Comparison of ENCODE assay signal across 8 cellular contexts in genomic region chr18:28178720-28179119, GRCh38. TPM values are rescaled to one million over a fixed set of nuclear protein-coding genes. Genes with fewer than 3 reads are reported as not detected.
DNase-seq lines count a peak whose midpoint lies in the region; ATAC-seq, FAIRE-seq and TF ChIP-seq lines count a peak whose summit lies in the region.

No MANE protein-coding gene starts in this region.

- no peaks in the 10 kb centered on the region for H3K9me3 Mint-ChIP-seq in activated naive CD8-positive, alpha-beta T cell treated with anti-CD3 and anti-CD28 coated beads, Interleukin-2, amount 50 U/mL, for 24 hours
- no peaks in the 10 kb centered on the region for H3K9me3 Mint-ChIP-seq in type B pancreatic cell

- H3K4me1 Mint-ChIP-seq in activated naive CD8-positive, alpha-beta T cell treated with anti-CD3 and anti-CD28 coated beads, Interleukin-2, amount 50 U/mL, for 24 hours = peaks cover 17% of the 10 kb centered on the region
- H3K4me1 Mint-ChIP-seq in type B pancreatic cell (ENCODE audit: unreplicated experiment) = peaks cover 9% of the 10 kb centered on the region

- intact Hi-C loops in heart right ventricle (cut with DNase I) = loop anchor here in 7 of 10 donors (5.0 to 10.0 kb wide), 6 partner anchors 64 to 214 kb away; no protein-coding TSS in a partner anchor
- intact Hi-C loops in Right ventricle myocardium superior (cut with DNase I) = no loop called here
- intact Hi-C loops in kidney (cut with DNase I) = no loop called here
- intact Hi-C loops in ovary (cut with DNase I) = no loop called here

- peak overlapping the region in 1 of 2 donors; percentile 29 for H3K9ac ChIP-seq in kidney (ENCODE audit: low read length in 2 of 2)

- TF ChIP-seq CTCF in heart right ventricle (IDR thresholded peaks at IDR 0.05) (no peak), kidney (IDR thresholded peaks at IDR 0.05; ENCODE audit: borderline replicate concordance, extremely low read depth, insufficient read depth) (no peak), type B pancreatic cell (conservative IDR thresholded peaks at IDR 0.05) (no peak), ovary (IDR thresholded peaks at IDR 0.05) (no peak)

- H3K27ac ChIP-seq in heart right ventricle = peak overlapping the region in 8 of 10 donors; percentile 7 to 93 (median 78)
- peak overlapping the region in 1 of 2 donors; percentile 37 for H3K27ac ChIP-seq in kidney (ENCODE audit: low read depth in 2 of 2, low read length in 2 of 2)
- H3K27ac ChIP-seq in ovary = no peak overlapping the region

- peak overlapping the region; percentile 30 to 80 (median 67) for H3K4me3 ChIP-seq in heart right ventricle
- peak overlapping the region; percentile 56 to 65 for H3K4me3 ChIP-seq in kidney (ENCODE audit: low read length in 2 of 2)
- H3K4me3 ChIP-seq in ovary = no peak overlapping the region

- H3K36me3 Mint-ChIP-seq in activated naive CD8-positive, alpha-beta T cell treated with anti-CD3 and anti-CD28 coated beads, Interleukin-2, amount 50 U/mL, for 24 hours (ENCODE audit: low read depth) = peaks cover 3% of the 10 kb centered on the region
- no peaks in the 10 kb centered on the region for H3K36me3 Mint-ChIP-seq in type B pancreatic cell

- H3K9me3 ChIP-seq in heart right ventricle (no peaks in the 10 kb centered on the region), kidney (ENCODE audit: control insufficient read depth in 1 of 2, low read length in 2 of 2) (no peaks in the 10 kb centered on the region), ovary (no peaks in the 10 kb centered on the region)

- ATAC-seq in heart right ventricle (no peak), Right ventricle myocardium superior (ENCODE audit: poor library complexity) (no peak)
- no peak for ATAC-seq in activated naive CD8-positive, alpha-beta T cell treated with anti-CD3 and anti-CD28 coated beads, Interleukin-2, amount 50 U/mL, for 24 hours

- WGBS in heart right ventricle, 2 donors = 25 to 27% methylated on average over 6 of the region's 6 CpGs
- WGBS in ovary, 3 donors = 47 to 50% (median 48%) methylated on average over 6 of the region's 6 CpGs

- peak overlapping the region; percentile 40 for H3K4me3 Mint-ChIP-seq in activated naive CD8-positive, alpha-beta T cell treated with anti-CD3 and anti-CD28 coated beads, Interleukin-2, amount 50 U/mL, for 24 hours
- H3K4me3 Mint-ChIP-seq in type B pancreatic cell = peak overlapping the region; percentile 96

- no peak for TF ChIP-seq EP300 in ovary (IDR thresholded peaks at IDR 0.05)

- FAIRE-seq in kidney (lab: Jason Lieb, UNC) = no peak

- no peak for TF ChIP-seq POLR2A in ovary (IDR thresholded peaks at IDR 0.05)

- H3K36me3 ChIP-seq in heart right ventricle (no peaks in the 10 kb centered on the region), kidney (ENCODE audit: control insufficient read depth in 1 of 2, insufficient read depth in 2 of 2, low read length in 2 of 2) (no peaks in the 10 kb centered on the region), ovary (no peaks in the 10 kb centered on the region)

- H3K27me3 ChIP-seq in heart right ventricle (peaks cover 0 to 69% (median 17%) of the 10 kb centered on the region in 7 donors), ovary (no peaks in the 10 kb centered on the region)

- H3K4me1 ChIP-seq in heart right ventricle (peaks cover 0 to 20% (median 8%) of the 10 kb centered on the region in 9 donors), kidney (ENCODE audit: control insufficient read depth in 1 of 2, insufficient read depth in 1 of 2, low read depth in 1 of 2, low read length in 2 of 2) (peaks cover 0 to 2% of the 10 kb centered on the region in 2 donors), ovary (ENCODE audit: insufficient read depth) (peaks cover 4% of the 10 kb centered on the region)

- H3K27me3 Mint-ChIP-seq in activated naive CD8-positive, alpha-beta T cell treated with anti-CD3 and anti-CD28 coated beads, Interleukin-2, amount 50 U/mL, for 24 hours = peaks cover 48% of the 10 kb centered on the region
- H3K27me3 Mint-ChIP-seq in type B pancreatic cell = peaks cover 52% of the 10 kb centered on the region

- no peak overlapping the region for H3K27ac Mint-ChIP-seq in activated naive CD8-positive, alpha-beta T cell treated with anti-CD3 and anti-CD28 coated beads, Interleukin-2, amount 50 U/mL, for 24 hours
- H3K27ac Mint-ChIP-seq in type B pancreatic cell = no peak overlapping the region

- DNase-seq in heart right ventricle (no peak), Right ventricle myocardium superior (no peak), kidney (no peak), type B pancreatic cell (ENCODE audit: extremely low spot score, unreplicated experiment) (no peak), SIG-M5 (lab: John Stamatoyannopoulos, UW) (no peak), GOT3 (lab: John Stamatoyannopoulos, UW) (no peak), ovary (no peak)
- DNase-seq in activated naive CD8-positive, alpha-beta T cell treated with anti-CD3 and anti-CD28 coated beads, Interleukin-2, amount 50 U/mL, for 24 hours = no peak

RNA-seq across cellular contexts. Expression of gene CDH2, which starts 1.8 kb away (rescaled TPM):
- total RNA-seq in heart right ventricle (100 to 1,000 TPM; 325 to 575 (median 518) TPM), Right ventricle myocardium superior (308 TPM), kidney (29.6 TPM), type B pancreatic cell (ENCODE audit: low replicate concordance) (38.2 and 145 TPM in 2 replicates), ovary (10 to 100 TPM in 4 of 7 donors, 1 to 10 TPM in 3; 2.9 to 15.4 (median 10.1) TPM)
- polyA plus RNA-seq in heart right ventricle (100 to 1,000 TPM in 1 of 2 donors, 10 to 100 TPM in 1; 50.3 to 101 TPM), kidney (ENCODE audit: insufficient read depth, low read depth, low replicate concordance) (6.3 TPM), ovary (10 to 100 TPM; 12.3 to 78.3 TPM)

Comparison
In these comparisons a context has a peak if more than half of its experiments do, and no peak if none do; other contexts are left out.
1. intact Hi-C loops: an anchor here in heart right ventricle (5.0 to 10.0 kb wide); none called in Right ventricle myocardium superior, kidney and ovary.
2. H3K27ac ChIP-seq: peak in heart right ventricle (8 of 10); none in ovary (0 of 2).